9 cellular contexts compared by ENCODE assay signal in genomic region chr1:71049951-71050598, GRCh38. TPM values are rescaled to one million over a fixed set of nuclear protein-coding genes. Genes with fewer than 3 reads are reported as not detected.
DNase-seq lines count a peak whose midpoint lies in the region; ATAC-seq and TF ChIP-seq lines count a peak whose summit lies in the region.
"Had no signal": no experiment of that assay in that cellular context is flagged by ENCODE, and none has a peak within 500 bp of the region (broad histone marks: within the 10 kb centered on the region; RNA-seq: fewer than 3 reads in every experiment).

No MANE protein-coding gene starts in this region.

- no peak overlapping the region for H2AFZ ChIP-seq in GM23338

- H3K27ac ChIP-seq in GM23338 (ENCODE audit: low read depth) (no peak overlapping the region), tibial artery (no peak overlapping the region)
- H3K27ac ChIP-seq: BLaER1 had no signal

- in situ Hi-C loops in KBM-7 (cut with MboI; ENCODE audit: low pct_unique_long_range_greater_than_20kb, low sequenced_read_pairs): loop anchor here (25.0 kb wide), 1 partner anchor 513 kb away; no protein-coding TSS in a partner anchor

- H3K79me2 ChIP-seq in GM23338 (replicated peaks; ENCODE audit: insufficient read depth): no peaks in the 10 kb centered on the region

- no peak overlapping the region for H3K27ac Mint-ChIP-seq in GM23338
- no peak overlapping the region for H3K27ac Mint-ChIP-seq in central memory CD8-positive, alpha-beta T cell (ENCODE audit: low read depth)

- H3K4me1 ChIP-seq in GM23338 (ENCODE audit: insufficient read depth) (peaks cover 9% of the 10 kb centered on the region; the same call in 1 of the 2 replicates), NT2/D1 (ENCODE audit: insufficient read depth, insufficient read length) (peaks cover 4% of the 10 kb centered on the region), tibial artery (peaks cover 0 to 12% (median 1%) of the 10 kb centered on the region in 4 donors)

- H3K4me1 Mint-ChIP-seq in GM23338: peaks cover 7% of the 10 kb centered on the region; the same call in 2 of the 3 replicates
- peaks cover 16% of the 10 kb centered on the region for H3K4me1 Mint-ChIP-seq in central memory CD8-positive, alpha-beta T cell

- no peak overlapping the region for H3K4me2 ChIP-seq in GM23338
- H3K4me2 ChIP-seq: BLaER1 had no signal

- no peaks in the 10 kb centered on the region for H3K36me3 ChIP-seq in GM23338 (ENCODE audit: insufficient read depth)
- no peaks in the 10 kb centered on the region for H3K36me3 ChIP-seq in NT2/D1 (ENCODE audit: insufficient read depth, insufficient read length, low read length)
- H3K36me3 ChIP-seq in tibial artery: no peaks in the 10 kb centered on the region

- no peaks in the 10 kb centered on the region for H3F3A ChIP-seq in GM23338 (replicated peaks; ENCODE audit: low read depth)

- no peak overlapping the region for H3K4me3 Mint-ChIP-seq in GM23338
- no peak overlapping the region for H3K4me3 Mint-ChIP-seq in central memory CD8-positive, alpha-beta T cell

- H3K27me3 Mint-ChIP-seq in GM23338 (ENCODE audit: insufficient read depth, low read depth, poor library complexity): peaks cover 29% of the 10 kb centered on the region
- peaks cover 40% of the 10 kb centered on the region for H3K27me3 Mint-ChIP-seq in central memory CD8-positive, alpha-beta T cell

- peak; percentile 2; the same call in 2 of the 3 replicates for ATAC-seq in GM23338
- peak; percentile 37 for ATAC-seq in central memory CD8-positive, alpha-beta T cell (replicated peaks; ENCODE audit: extremely low read depth, poor library complexity, severe bottlenecking)

- DNase-seq in SIG-M5 treated with dmso at 0.1 percent for 504 hours (lab: John Stamatoyannopoulos, UW; ENCODE audit: unreplicated experiment) (peak; percentile 64), SIG-M5 (lab: John Stamatoyannopoulos, UW) (no peak), GM23338 (ENCODE audit: low spot score) (peak; percentile 86), KBM-7 (peak; percentile 90), NT2/D1 (ENCODE audit: low read depth, low spot score) (peak; percentile 81), left kidney (ENCODE audit: low read depth, low spot score) (peak; percentile 87), tibial artery (no peak)
- DNase-seq in central memory CD8-positive, alpha-beta T cell (ENCODE audit: low spot score in 2 of 2): no peak

- no peaks in the 10 kb centered on the region for H3K9me2 ChIP-seq in GM23338 (ENCODE audit: insufficient read depth)

- H3K9me3 ChIP-seq in NT2/D1 (ENCODE audit: insufficient read depth, low read length) (no peaks in the 10 kb centered on the region), tibial artery (no peaks in the 10 kb centered on the region)

- H3K27me3 ChIP-seq in GM23338 (ENCODE audit: insufficient read depth): peaks cover 31% of the 10 kb centered on the region
- peaks cover 32% of the 10 kb centered on the region for H3K27me3 ChIP-seq in NT2/D1 (ENCODE audit: insufficient read depth, insufficient read length)
- no peaks in the 10 kb centered on the region for H3K27me3 ChIP-seq in tibial artery

- no peak overlapping the region for H3K9ac ChIP-seq in NT2/D1 (ENCODE audit: insufficient read length, low read depth)
- H3K9ac ChIP-seq: BLaER1 had no signal

- no peaks in the 10 kb centered on the region for H4K20me1 ChIP-seq in GM23338 (replicated peaks; ENCODE audit: insufficient read depth)

- no peaks in the 10 kb centered on the region; the same call in 2 of the 3 replicates for H3K9me3 Mint-ChIP-seq in GM23338
- no peaks in the 10 kb centered on the region for H3K9me3 Mint-ChIP-seq in central memory CD8-positive, alpha-beta T cell

- intact Hi-C loops in tibial artery (cut with DNase I; ENCODE audit: low total_unique reads): loop anchor here (5.0 to 10.0 kb wide), 2 partner anchors 175 to 523 kb away; no protein-coding TSS in a partner anchor

- no peak overlapping the region for H3K4me3 ChIP-seq in GM23338
- H3K4me3 ChIP-seq in NT2/D1 (ENCODE audit: insufficient read length, low read depth): no peak overlapping the region
- no peak overlapping the region for H3K4me3 ChIP-seq in tibial artery
- H3K4me3 ChIP-seq: BLaER1 had no signal

- TF ChIP-seq CTCF in GM23338 (conservative IDR thresholded peaks at IDR 0.05; ENCODE audit: low read depth in 2 of 2) (peak; percentile 80 to 81), tibial artery (IDR thresholded peaks at IDR 0.05) (peak; percentile 78 to 89)

- no peaks in the 10 kb centered on the region for H3K36me3 Mint-ChIP-seq in GM23338 (ENCODE audit: low read depth)
- no peaks in the 10 kb centered on the region for H3K36me3 Mint-ChIP-seq in central memory CD8-positive, alpha-beta T cell (ENCODE audit: insufficient read depth)

TF ChIP-seq in GM23338, 12 proteins besides CTCF, POLR2A, EP300 and RAD21 (continues in another document):
- TF ChIP-seq NANOG (IDR thresholded peaks at IDR 0.05; ENCODE audit: borderline replicate concordance): no peak
- no peak for TF ChIP-seq EZH2 (IDR thresholded peaks at IDR 0.05; ENCODE audit: low read depth, unreplicated experiment)
- no peak for TF ChIP-seq ZNF462 (CRISPR knock-in tag; IDR thresholded peaks at IDR 0.05)
- no peak for TF ChIP-seq STAT1 (IDR thresholded peaks at IDR 0.05; ENCODE audit: unreplicated experiment)
- no peak for TF ChIP-seq POLR2AphosphoS5 (IDR thresholded peaks at IDR 0.05; ENCODE audit: low read depth)
- TF ChIP-seq ETS1 (IDR thresholded peaks at IDR 0.05): no peak
- TF ChIP-seq JUNB (IDR thresholded peaks at IDR 0.05; ENCODE audit: unreplicated experiment): no peak

RNA-seq across cellular contexts. Expression of gene PTGER3, which starts 2.5 kb away (rescaled TPM):
- 1.6 and 4.5 TPM in 2 replicates for total RNA-seq in GM23338 (2014; rRNA removed; shearing (Covaris generic))
- 0.28 and 0.45 TPM in 2 replicates for polyA plus RNA-seq in GM23338 (2016; fragmentation: Nextera tagmentation; extraction: Ambion mirVana)

RNA-seq across cellular contexts. Expression of gene ZRANB2, which starts 30.8 kb away (rescaled TPM):
- total RNA-seq in GM23338 (2014; rRNA removed; shearing (Covaris generic)): 84.9 and 85.4 TPM in 2 replicates
- polyA plus RNA-seq in GM23338 (2016; fragmentation: Nextera tagmentation; extraction: Ambion mirVana): 142 and 170 TPM in 2 replicates

Comparison
In these comparisons a context has a peak if more than half of its experiments do, and no peak if none do; other contexts are left out.
1. DNase-seq: peak in SIG-M5 treated with dmso at 0.1 percent for 504 hours (single experiment), GM23338 (single experiment), KBM-7 (single experiment), NT2/D1 (single experiment) and left kidney (single experiment); none in SIG-M5 (single experiment), central memory CD8-positive, alpha-beta T cell (0 of 2) and tibial artery (0 of 2).